In the genomic region with DNA sequence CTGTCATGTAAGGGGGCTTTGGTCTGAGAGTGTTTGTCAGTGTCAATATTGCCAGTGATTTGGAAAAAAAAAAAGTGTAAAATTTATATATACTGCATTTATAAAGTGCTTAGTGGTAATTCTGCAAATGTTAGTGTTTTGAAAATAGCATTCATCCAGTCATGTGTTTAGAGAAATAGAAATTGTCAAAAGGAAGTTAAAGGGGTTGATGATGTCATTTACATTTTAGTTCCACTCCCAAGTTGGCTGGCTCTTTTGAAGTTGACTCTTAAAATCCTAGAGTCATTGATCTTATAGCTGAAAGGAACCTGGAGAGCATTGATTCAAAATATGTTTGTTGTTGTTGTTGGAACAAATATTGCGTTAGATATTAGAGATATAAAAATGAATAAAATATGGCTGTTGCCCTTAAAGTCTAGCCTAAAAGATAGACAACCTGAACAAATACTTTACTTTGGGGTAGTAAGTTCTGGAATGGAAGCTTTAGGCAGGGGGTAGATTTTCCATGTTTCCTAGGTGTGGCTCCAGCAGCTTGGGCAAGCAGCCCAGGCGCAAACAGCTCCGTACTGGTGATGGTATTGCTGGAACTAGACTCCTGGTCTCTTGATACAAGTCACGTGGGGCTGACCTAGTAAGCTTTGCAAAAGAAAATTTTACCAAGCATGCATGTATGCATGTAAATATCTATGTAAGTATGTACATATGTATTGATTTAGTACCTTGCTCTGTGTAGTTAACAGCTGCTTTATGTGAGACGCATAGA, we compare ENCODE assay signal across 17 cellular contexts. TPM values are rescaled to one million over a fixed set of nuclear protein-coding genes. Genes with fewer than 3 reads are reported as not detected.
DNase-seq lines count a peak whose midpoint lies in the region; ATAC-seq, FAIRE-seq and TF ChIP-seq lines count a peak whose summit lies in the region.
"Had no signal": no experiment of that assay in that cellular context is flagged by ENCODE, and none has a peak within 500 bp of the region (broad histone marks: within the 10 kb centered on the region; RNA-seq: fewer than 3 reads in every experiment).

No MANE protein-coding gene starts in this region.

- H3K4me1 ChIP-seq in heart right ventricle (peaks cover 0 to 37% (median 10%) of the 10 kb centered on the region in 9 donors), pancreas (peaks cover 0 to 12% (median 8%) of the 10 kb centered on the region in 3 donors), colonic mucosa (no peaks in the 10 kb centered on the region), SK-N-SH (ENCODE audit: control insufficient read depth in 1 of 2, insufficient read depth in 2 of 2, low read depth in 1 of 2, low read length in 1 of 2) (peaks cover 0 to 3% of the 10 kb centered on the region in 2 experiments; a peak in 1 of 4 replicates)

- POLR2A ChIA-PET in SK-N-SH (lab: Yijun Ruan, JAX): no interaction called here

- no peak overlapping the region for H3K9ac ChIP-seq in colonic mucosa (ENCODE audit: low read depth in 2 of 2, low read length in 2 of 2)
- H3K9ac ChIP-seq in SK-N-SH: no peak overlapping the region

- intact Hi-C loops in activated CD4-positive, alpha-beta T cell treated with anti-CD3 and anti-CD28 coated beads, Interleukin-2, amount 10 ng/mL, durations not matched to agents 24 days and 14 days (cut with micrococcal nuclease): no loop called here
- intact Hi-C loops in heart right ventricle (cut with DNase I) (no loop called here), pancreas (cut with DNase I) (no loop called here), colonic mucosa (cut with DNase I) (no loop called here)

- no peaks in the 10 kb centered on the region for H3K9me2 ChIP-seq in SK-N-SH

- 61 to 65% methylated on average over 5 of the region's 5 CpGs for WGBS in heart right ventricle, 2 donors
- 47 to 59% methylated on average over 5 of the region's 5 CpGs for WGBS in pancreas, 2 donors
- WGBS in SK-N-SH (ENCODE audit: low lambda C conversion rate): 94% methylated on average over 5 of the region's 5 CpGs

- TF ChIP-seq EP300 in SK-N-SH (IDR thresholded peaks at IDR 0.05; ENCODE audit: borderline replicate concordance in 1 of 2, low read depth in 1 of 2, low read length in 1 of 2): no peak

- peak overlapping the region; percentile 56 for H3K27ac Mint-ChIP-seq in activated CD4-positive, alpha-beta T cell treated with anti-CD3 and anti-CD28 coated beads, Interleukin-2, amount 10 ng/mL, durations not matched to agents 24 days and 14 days
- H3K27ac Mint-ChIP-seq: T-cell had no signal

- H3K9me3 ChIP-seq in heart right ventricle (no peaks in the 10 kb centered on the region), pancreas (no peaks in the 10 kb centered on the region), colonic mucosa (no peaks in the 10 kb centered on the region), SK-N-SH (no peaks in the 10 kb centered on the region)

- no peaks in the 10 kb centered on the region for H4K20me1 ChIP-seq in SK-N-SH (ENCODE audit: insufficient read depth)

- H2AFZ ChIP-seq in SK-N-SH (ENCODE audit: low read depth): no peak overlapping the region
- H2AFZ ChIP-seq: hepatocyte had no signal

- no peaks in the 10 kb centered on the region for H3F3A ChIP-seq in SK-N-SH (replicated peaks; ENCODE audit: insufficient read depth)

- H3K27ac ChIP-seq in heart right ventricle (peak overlapping the region in 1 of 10 donors; percentile 38), pancreas (no peak overlapping the region), colonic mucosa (no peak overlapping the region), SK-N-SH (ENCODE audit: low read depth in 2 of 2, low read length in 1 of 2) (no peak overlapping the region)
- H3K27ac ChIP-seq: hepatocyte had no signal

- ATAC-seq in heart right ventricle (peak in 6 of 8 donors; percentile 52 to 80 (median 74)), pancreas (peak; percentile 72 to 83 (median 78))
- ATAC-seq in activated T-cell treated with anti-CD3 and anti-CD28 coated beads, Interleukin-2, amount 50 U/mL, for 4 hours: no peak
- ATAC-seq: activated CD4-positive, CD25-positive, alpha-beta regulatory T cell treated with anti-CD3 and anti-CD28 coated beads, Interleukin-2, amount 50 U/mL, for 24 hours; T-cell had no signal

- H3K4me3 Mint-ChIP-seq in activated CD4-positive, alpha-beta T cell treated with anti-CD3 and anti-CD28 coated beads, Interleukin-2, amount 10 ng/mL, durations not matched to agents 24 days and 14 days: peak overlapping the region; percentile 39
- H3K4me3 Mint-ChIP-seq in activated T-cell treated with anti-CD3 and anti-CD28 coated beads, Interleukin-2, amount 50 U/mL, for 4 hours: no peak overlapping the region
- H3K4me3 Mint-ChIP-seq: central memory CD8-positive, alpha-beta T cell; T-cell had no signal

- TF ChIP-seq RAD21 in SK-N-SH (IDR thresholded peaks at IDR 0.05; ENCODE audit: low read length): no peak

- H3K4me3 ChIP-seq in LNCaP clone FGC (ENCODE audit: low read depth, low read length) (no peak overlapping the region), heart right ventricle (no peak overlapping the region), pancreas (no peak overlapping the region), colonic mucosa (no peak overlapping the region), SK-N-SH (ENCODE audit: low read depth in 2 of 2, low read length in 1 of 2) (no peak overlapping the region)
- H3K4me3 ChIP-seq: hepatocyte had no signal

- H3K27me3 ChIP-seq in heart right ventricle: no peaks in the 10 kb centered on the region
- H3K27me3 ChIP-seq in pancreas: no peaks in the 10 kb centered on the region
- H3K27me3 ChIP-seq in colonic mucosa: no peaks in the 10 kb centered on the region
- no peaks in the 10 kb centered on the region for H3K27me3 ChIP-seq in SK-N-SH (ENCODE audit: insufficient read depth)
- H3K27me3 ChIP-seq: hepatocyte had no signal

- peaks cover 4% of the 10 kb centered on the region for H3K9me3 Mint-ChIP-seq in activated CD4-positive, alpha-beta T cell treated with anti-CD3 and anti-CD28 coated beads, Interleukin-2, amount 10 ng/mL, durations not matched to agents 24 days and 14 days
- H3K9me3 Mint-ChIP-seq in activated T-cell treated with anti-CD3 and anti-CD28 coated beads, Interleukin-2, amount 50 U/mL, for 4 hours: no peaks in the 10 kb centered on the region
- H3K9me3 Mint-ChIP-seq: CD8-positive, alpha-beta memory T cell; central memory CD8-positive, alpha-beta T cell; T-cell had no signal

- no peaks in the 10 kb centered on the region for H3K27me3 Mint-ChIP-seq in activated CD4-positive, alpha-beta T cell treated with anti-CD3 and anti-CD28 coated beads, Interleukin-2, amount 10 ng/mL, durations not matched to agents 24 days and 14 days
- H3K27me3 Mint-ChIP-seq in activated T-cell treated with anti-CD3 and anti-CD28 coated beads, Interleukin-2, amount 50 U/mL, for 4 hours (ENCODE audit: low read depth): no peaks in the 10 kb centered on the region
- H3K27me3 Mint-ChIP-seq: CD8-positive, alpha-beta memory T cell; central memory CD8-positive, alpha-beta T cell; T-cell had no signal

- H3K36me3 ChIP-seq in heart right ventricle: no peaks in the 10 kb centered on the region
- H3K36me3 ChIP-seq in pancreas: no peaks in the 10 kb centered on the region
- H3K36me3 ChIP-seq in colonic mucosa: no peaks in the 10 kb centered on the region
- H3K36me3 ChIP-seq in SK-N-SH (replicated peaks in 1 of 2; ENCODE audit: control insufficient read depth in 1 of 2, insufficient read depth in 2 of 2, low read length in 1 of 2): peaks cover 0 to 6% of the 10 kb centered on the region in 2 experiments

- TF ChIP-seq CTCF in LNCaP clone FGC (IDR thresholded peaks at IDR 0.05; ENCODE audit: control insufficient read depth, extremely low read depth, insufficient read depth) (no peak), heart right ventricle (IDR thresholded peaks at IDR 0.05) (no peak), pancreas (IDR thresholded peaks at IDR 0.05) (no peak), colonic mucosa (IDR thresholded peaks at IDR 0.05) (no peak), SK-N-SH (IDR thresholded peaks at IDR 0.05) (no peak)

- FAIRE-seq in pancreas (lab: Jason Lieb, UNC): no peak
- FAIRE-seq: urothelium cell line had no signal

- H3K4me1 Mint-ChIP-seq in activated CD4-positive, alpha-beta T cell treated with anti-CD3 and anti-CD28 coated beads, Interleukin-2, amount 10 ng/mL, durations not matched to agents 24 days and 14 days: peaks cover 52% of the 10 kb centered on the region
- peaks cover 42% of the 10 kb centered on the region for H3K4me1 Mint-ChIP-seq in activated T-cell treated with anti-CD3 and anti-CD28 coated beads, Interleukin-2, amount 50 U/mL, for 4 hours (ENCODE audit: low read depth)

- H3K4me2 ChIP-seq in SK-N-SH: no peak overlapping the region
- H3K4me2 ChIP-seq: hepatocyte had no signal

- H3K36me3 Mint-ChIP-seq in activated CD4-positive, alpha-beta T cell treated with anti-CD3 and anti-CD28 coated beads, Interleukin-2, amount 10 ng/mL, durations not matched to agents 24 days and 14 days (ENCODE audit: low read depth): peaks cover 31% of the 10 kb centered on the region
- peaks cover 6% of the 10 kb centered on the region for H3K36me3 Mint-ChIP-seq in activated T-cell treated with anti-CD3 and anti-CD28 coated beads, Interleukin-2, amount 50 U/mL, for 4 hours (ENCODE audit: insufficient read depth)

- no peak for DNase-seq in activated CD4-positive, alpha-beta T cell treated with anti-CD3 and anti-CD28 coated beads, Interleukin-2, amount 10 ng/mL, durations not matched to agents 24 days and 14 days
- DNase-seq in activated CD4-positive, alpha-beta T cell treated with anti-CD3 and anti-CD28 coated beads, Interleukin-2, amount 50 U/mL, for 4 hours: no peak
- DNase-seq in LNCaP clone FGC (ENCODE audit: low read depth) (peak; percentile 73), heart right ventricle (peak in 1 of 2 donors; percentile 23), pancreas (peak in 4 of 6 donors; percentile 20 to 33 (median 26)), colonic mucosa (no peak), SK-N-SH (no peak)
- no peak for DNase-seq in activated T-cell treated with anti-CD3 and anti-CD28 coated beads, Interleukin-2, amount 50 U/mL, for 4 hours
- DNase-seq: CD8-positive, alpha-beta memory T cell; DND-41; NCI-H1105; posterior cingulate gyrus; T-cell had no signal

- CTCF ChIA-PET in SK-N-SH (lab: Yijun Ruan, JAX): no interaction called here

- H3K79me2 ChIP-seq in SK-N-SH (ENCODE audit: insufficient read depth): peaks cover 61% of the 10 kb centered on the region

RNA-seq across cellular contexts. Expression of a gene that starts 46.2 kb away (rescaled TPM):
- total RNA-seq in activated CD4-positive, alpha-beta T cell treated with anti-CD3 and anti-CD28 coated beads, Interleukin-2, amount 10 ng/mL, durations not matched to agents 24 days and 14 days: 55.3 and 57.6 TPM in 2 replicates
- total RNA-seq in heart right ventricle (10 to 100 TPM; 10.3 to 20.9 (median 14.1) TPM), pancreas (10 to 100 TPM in 3 of 6 donors, 1 to 10 TPM in 3; 8.2 to 17.7 (median 9.9) TPM), colonic mucosa (10 to 100 TPM; 22.2 to 27.9 TPM)
- polyA plus RNA-seq in heart right ventricle (1 to 10 TPM; 3.4 to 3.5 TPM), pancreas (1 to 10 TPM; 3.8 to 4.1 TPM), SK-N-SH (2012; rRNA removed) (7.7 and 10.4 TPM in 2 replicates)
- total RNA-seq in activated T-cell treated with anti-CD3 and anti-CD28 coated beads, Interleukin-2, amount 50 U/mL, for 4 hours: 10 to 100 TPM; 24.2 to 26.1 (median 25.8) TPM
- polyA plus RNA-seq in SK-N-SH (2012; cell fraction: cytosol; rRNA removed): 5.5 and 6.4 TPM in 2 replicates
- 19.3 and 21.1 TPM in 2 replicates for polyA plus RNA-seq in SK-N-SH (2012; cell fraction: nucleus; rRNA removed)

Comparison
In these comparisons a context has a peak if more than half of its experiments do, and no peak if none do; other contexts are left out.
1. DNase-seq: peak in LNCaP clone FGC (single experiment) and pancreas (4 of 6); none in activated CD4-positive, alpha-beta T cell treated with anti-CD3 and anti-CD28 coated beads, Interleukin-2, amount 10 ng/mL, durations not matched to agents 24 days and 14 days (single experiment), activated CD4-positive, alpha-beta T cell treated with anti-CD3 and anti-CD28 coated beads, Interleukin-2, amount 50 U/mL, for 4 hours (0 of 2), colonic mucosa (single experiment), activated T-cell treated with anti-CD3 and anti-CD28 coated beads, Interleukin-2, amount 50 U/mL, for 4 hours (single experiment) and SK-N-SH (single experiment).
2. ATAC-seq: peak in heart right ventricle (6 of 8) and pancreas (4 of 4); none in activated T-cell treated with anti-CD3 and anti-CD28 coated beads, Interleukin-2, amount 50 U/mL, for 4 hours (0 of 2).